ENCODE assay signal across 29 cellular contexts in the genomic region with DNA sequence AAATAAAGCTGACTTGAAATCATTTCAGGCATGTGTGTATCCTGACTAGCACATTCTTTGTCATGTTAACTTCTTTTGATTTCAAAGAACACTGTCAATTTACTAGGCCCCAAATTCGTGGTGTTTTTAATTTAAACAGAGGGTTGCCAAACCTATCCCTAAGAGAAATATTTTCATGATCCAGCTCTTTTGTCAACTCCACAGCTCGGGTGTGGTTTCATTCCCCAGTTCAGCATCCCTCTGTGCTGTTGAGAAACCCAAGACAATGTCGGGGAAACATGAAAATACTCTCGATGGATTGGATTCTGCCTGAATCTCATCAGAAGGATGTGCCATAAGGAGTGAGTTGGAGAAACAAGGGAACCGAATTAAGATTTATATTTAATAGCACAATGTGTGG.
"Had no signal": no experiment of that assay in that cellular context is flagged by ENCODE, and none has a peak within 500 bp of the region (broad histone marks: within the 10 kb centered on the region; RNA-seq: fewer than 3 reads in every experiment).

No MANE protein-coding gene starts in this region.

- H3K9ac ChIP-seq: neural progenitor cell had no signal

- H3K27ac Mint-ChIP-seq: immature natural killer cell; naive thymus-derived CD8-positive, alpha-beta T cell; nephron progenitor cell; neural progenitor cell; stimulated activated effector memory CD8-positive, alpha-beta T cell treated with anti-CD3 and anti-CD28 coated beads, Interleukin-12 subunit alpha, Interleukin-12 subunit beta, amount 100 ng/mL, for 72 hours; stimulated activated naive CD8-positive, alpha-beta T cell treated with anti-CD3 and anti-CD28 coated beads, Interleukin-15, Interleukin-2, amounts not matched to agents 100 ng/mL and 50 ng/mL, for 24 hours had no signal

- H2AFZ ChIP-seq: neural progenitor cell had no signal

- H3K36me3 Mint-ChIP-seq: naive thymus-derived CD8-positive, alpha-beta T cell; neural progenitor cell; stimulated activated effector memory CD8-positive, alpha-beta T cell treated with anti-CD3 and anti-CD28 coated beads, Interleukin-12 subunit alpha, Interleukin-12 subunit beta, amount 100 ng/mL, for 72 hours had no signal

- H3K4me1 Mint-ChIP-seq: immature natural killer cell; naive thymus-derived CD8-positive, alpha-beta T cell; nephron progenitor cell; stimulated activated effector memory CD8-positive, alpha-beta T cell treated with anti-CD3 and anti-CD28 coated beads, Interleukin-12 subunit alpha, Interleukin-12 subunit beta, amount 100 ng/mL, for 72 hours had no signal

- H3K36me3 ChIP-seq: left lung, lower lobe of right lung, neural progenitor cell, neutrophil, pancreas, prostate gland, sigmoid colon, spleen, tibial nerve, upper lobe of left lung, vagina had no signal

- H3K4me1 ChIP-seq: left lung, lower lobe of right lung, neural progenitor cell, prostate gland, spleen, upper lobe of left lung, vagina had no signal

- H3K27ac ChIP-seq: left lung, lower lobe of right lung, neural progenitor cell, neutrophil, pancreas, prostate gland, sigmoid colon, spleen, upper lobe of left lung, vagina had no signal

- H3K4me2 ChIP-seq: neural progenitor cell had no signal

- H3K27me3 ChIP-seq: left lung, neural progenitor cell, neutrophil, pancreas, sigmoid colon, spleen, tibial nerve, upper lobe of left lung, vagina had no signal

- H3K9me3 ChIP-seq: left lung, lower lobe of right lung, neutrophil, pancreas, prostate gland, sigmoid colon, spleen, tibial nerve, upper lobe of left lung, vagina had no signal

- H3K9me3 Mint-ChIP-seq: immature natural killer cell; naive thymus-derived CD8-positive, alpha-beta T cell; nephron progenitor cell; neural progenitor cell; stimulated activated effector memory CD8-positive, alpha-beta T cell treated with anti-CD3 and anti-CD28 coated beads, Interleukin-12 subunit alpha, Interleukin-12 subunit beta, amount 100 ng/mL, for 72 hours; stimulated activated naive CD8-positive, alpha-beta T cell treated with anti-CD3 and anti-CD28 coated beads, Interleukin-15, Interleukin-2, amounts not matched to agents 100 ng/mL and 50 ng/mL, for 24 hours had no signal

- H3K4me3 ChIP-seq: left lung, lower lobe of right lung, neural progenitor cell, pancreas, prostate gland, sigmoid colon, spleen, tibial nerve, upper lobe of left lung, vagina had no signal

- H3K4me3 Mint-ChIP-seq: immature natural killer cell; naive thymus-derived CD8-positive, alpha-beta T cell; nephron progenitor cell; neural progenitor cell; stimulated activated effector memory CD8-positive, alpha-beta T cell treated with anti-CD3 and anti-CD28 coated beads, Interleukin-12 subunit alpha, Interleukin-12 subunit beta, amount 100 ng/mL, for 72 hours; stimulated activated naive CD8-positive, alpha-beta T cell treated with anti-CD3 and anti-CD28 coated beads, Interleukin-15, Interleukin-2, amounts not matched to agents 100 ng/mL and 50 ng/mL, for 24 hours had no signal

- DNase-seq: hypothalamus; immature natural killer cell; kidney; left colon; left lung; lower lobe of right lung; mammary epithelial cell; mesenchymal stem cell; naive thymus-derived CD8-positive, alpha-beta T cell; nephron progenitor cell; occipital lobe; pancreas; posterior cingulate gyrus; retina; right cardiac atrium; sigmoid colon; small intestine; spleen; stimulated activated CD4-positive, alpha-beta T cell treated with anti-CD3 and anti-CD28 coated beads, Interleukin-4, amount 100 ng/mL, for 24 hours; stimulated activated naive CD4-positive, alpha-beta T cell; substantia nigra; upper lobe of left lung had no signal

- H3K27me3 Mint-ChIP-seq: stimulated activated naive CD8-positive, alpha-beta T cell treated with anti-CD3 and anti-CD28 coated beads, Interleukin-15, Interleukin-2, amounts not matched to agents 100 ng/mL and 50 ng/mL, for 24 hours had no signal
